Comparison of ENCODE assay signal across 9 cellular contexts in the genomic region with DNA sequence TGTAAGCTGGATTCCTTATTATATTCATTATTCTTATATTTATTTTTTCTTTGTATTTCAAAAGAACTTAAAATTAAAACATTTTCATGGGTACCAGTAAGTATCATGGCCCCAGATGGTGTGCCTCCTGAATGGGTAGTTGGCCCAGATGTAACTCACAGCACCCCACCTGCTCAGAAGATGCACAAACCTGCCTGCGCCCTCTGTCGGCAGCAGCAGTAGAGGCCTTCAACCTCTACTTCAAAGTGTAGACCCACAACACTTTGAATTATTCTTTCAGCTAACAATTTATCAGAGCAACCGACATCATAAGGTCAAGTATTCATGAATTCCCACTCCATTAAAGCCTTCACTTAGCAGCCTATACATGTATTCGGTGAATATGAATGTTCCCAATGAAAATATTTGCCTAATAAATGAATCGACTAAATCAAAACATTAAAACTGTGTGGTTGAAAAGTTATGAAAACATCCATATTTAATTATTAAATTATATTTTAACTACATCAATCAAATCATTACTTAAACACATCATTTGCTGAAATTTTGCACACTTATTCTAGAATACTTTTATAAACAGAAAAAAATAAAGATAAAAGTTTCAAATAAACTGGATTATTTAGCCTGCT. TPM values are rescaled to one million over a fixed set of nuclear protein-coding genes. Genes with fewer than 3 reads are reported as not detected.
DNase-seq lines count a peak whose midpoint lies in the region; ATAC-seq and TF ChIP-seq lines count a peak whose summit lies in the region.
"Had no signal": no experiment of that assay in that cellular context is flagged by ENCODE, and none has a peak within 500 bp of the region (broad histone marks: within the 10 kb centered on the region; RNA-seq: fewer than 3 reads in every experiment).

No MANE protein-coding gene starts in this region.

- peaks cover 6% of the 10 kb centered on the region for H3K27me3 Mint-ChIP-seq in activated T-cell treated with anti-CD3 and anti-CD28 coated beads, Interleukin-2, amount 50 U/mL, for 24 hours

- CTCF ChIA-PET in AG04449 (lab: Yijun Ruan, JAX): interaction anchor here (0.6 to 23.4 kb wide), 45 partner anchors 7 to 874 kb away, joined by 3 to 1031 read pairs (median 9); partner anchors contain the start of genes FCRL6, IGSF9, PIGM and SLAMF9
- CTCF ChIA-PET in Panc1 (lab: Charles Lee): interaction anchor here (0.5 to 1.9 kb wide), 15 partner anchors 8 to 795 kb away, joined by 3 to 18 read pairs (median 4); partner anchors contain the start of gene TAGLN2

- POLR2A ChIA-PET in AG04449 (lab: Yijun Ruan, JAX): no interaction called here
- POLR2A ChIA-PET in Panc1 (lab: Charles Lee): no interaction called here

- H3K4me3 ChIP-seq in AG04449 (ENCODE audit: low read depth, low read length): no peak overlapping the region
- no peak overlapping the region for H3K4me3 ChIP-seq in Panc1 (ENCODE audit: low read depth in 2 of 2, low read length in 2 of 2)
- no peak overlapping the region for H3K4me3 ChIP-seq in ovary
- H3K4me3 ChIP-seq in upper lobe of left lung: no peak overlapping the region

- BruUV-seq in Panc1 (replicated peaks; lab: Mats Ljungman, UMichigan): no TSS peak

- no peak for DNase-seq in AG04449 (ENCODE audit: low read depth, low spot score)
- peak; percentile 69 for DNase-seq in KBM-7
- peak; percentile 28 for DNase-seq in Panc1 (ENCODE audit: low read depth, low spot score)
- DNase-seq in activated T-cell treated with anti-CD3 and anti-CD28 coated beads, Interleukin-2, amount 50 U/mL, for 24 hours: peak; percentile 76
- DNase-seq in fibroblast of peridontal ligament (ENCODE audit: extremely low read depth): peak; percentile 65
- peak in 4 of 5 donors; percentile 33 to 63 (median 40) for DNase-seq in ovary
- peak in 1 of 2 donors; percentile 81 for DNase-seq in upper lobe of left lung

- intact Hi-C loops in Panc1 (cut with micrococcal nuclease; ENCODE audit: unreplicated experiment) (loop anchor here (1.0 to 5.0 kb wide), 3 partner anchors 70 to 224 kb away; partner anchors contain the start of gene DUSP23), ovary (cut with DNase I) (loop anchor here in 2 of 4 donors (10.0 kb wide), 2 partner anchors 62 to 842 kb away; partner anchors contain the start of gene IGSF9 (in 1 of the 2))

- H3K9me3 ChIP-seq in Panc1 (ENCODE audit: control insufficient read depth, insufficient read depth, low read depth, low read length): no peaks in the 10 kb centered on the region
- no peaks in the 10 kb centered on the region for H3K9me3 ChIP-seq in ovary
- H3K9me3 ChIP-seq in upper lobe of left lung: no peaks in the 10 kb centered on the region

- H3K27ac Mint-ChIP-seq in activated T-cell treated with anti-CD3 and anti-CD28 coated beads, Interleukin-2, amount 50 U/mL, for 24 hours: no peak overlapping the region

- no peaks in the 10 kb centered on the region for H3K4me1 Mint-ChIP-seq in activated T-cell treated with anti-CD3 and anti-CD28 coated beads, Interleukin-2, amount 50 U/mL, for 24 hours (ENCODE audit: low read depth)

- TF ChIP-seq POLR2A in ovary (IDR thresholded peaks at IDR 0.05) (no peak), upper lobe of left lung (IDR thresholded peaks at IDR 0.05) (no peak)

- no peak overlapping the region for H3K4me3 Mint-ChIP-seq in activated T-cell treated with anti-CD3 and anti-CD28 coated beads, Interleukin-2, amount 50 U/mL, for 24 hours

- H3K4me1 ChIP-seq in Panc1 (ENCODE audit: control insufficient read depth, insufficient read depth, low read length) (no peaks in the 10 kb centered on the region), ovary (ENCODE audit: insufficient read depth) (no peaks in the 10 kb centered on the region), upper lobe of left lung (no peaks in the 10 kb centered on the region)

- in situ Hi-C loops in KBM-7 (cut with MboI; ENCODE audit: low pct_unique_long_range_greater_than_20kb, low sequenced_read_pairs): loop anchor here (10.0 kb wide), 1 partner anchor 212 kb away; no protein-coding TSS in a partner anchor
- in situ Hi-C loops in Panc1 (cut with HindIII; ENCODE audit: low pct_unique_long_range_greater_than_20kb, low sequenced_read_pairs): no loop called here

- no peaks in the 10 kb centered on the region for H3K36me3 Mint-ChIP-seq in activated T-cell treated with anti-CD3 and anti-CD28 coated beads, Interleukin-2, amount 50 U/mL, for 24 hours (ENCODE audit: low read depth)

- peak; percentile 94 for TF ChIP-seq CTCF in AG04449 (IDR thresholded peaks at IDR 0.05; ENCODE audit: insufficient read depth, low read length, missing control alignments)
- TF ChIP-seq CTCF in Panc1 (IDR thresholded peaks at IDR 0.05): peak; percentile 97
- peak in 2 of 3 donors; percentile 7 to 22 for TF ChIP-seq CTCF in ovary (IDR thresholded peaks at IDR 0.05)
- TF ChIP-seq CTCF in upper lobe of left lung (IDR thresholded peaks at IDR 0.05): peak; percentile 45 to 74 (median 70)

- 22 to 23% (median 23%) methylated on average over 5 of the region's 5 CpGs for WGBS in ovary, 3 donors
- WGBS in upper lobe of left lung, 2 donors: 29 to 38% methylated on average over 5 of the region's 5 CpGs

- H3K36me3 ChIP-seq in Panc1 (ENCODE audit: control insufficient read depth, insufficient read depth, low read length): no peaks in the 10 kb centered on the region
- no peaks in the 10 kb centered on the region for H3K36me3 ChIP-seq in ovary
- H3K36me3 ChIP-seq in upper lobe of left lung: no peaks in the 10 kb centered on the region

- H3K27me3 ChIP-seq in Panc1 (ENCODE audit: control insufficient read depth, insufficient read depth, low read length): peaks cover 2% of the 10 kb centered on the region; the same call in 1 of the 2 replicates
- no peaks in the 10 kb centered on the region for H3K27me3 ChIP-seq in ovary
- no peaks in the 10 kb centered on the region for H3K27me3 ChIP-seq in upper lobe of left lung

- no peak overlapping the region for H3K27ac ChIP-seq in Panc1 (ENCODE audit: low read length)
- no peak overlapping the region for H3K27ac ChIP-seq in ovary
- H3K27ac ChIP-seq in upper lobe of left lung: no peak overlapping the region

- ATAC-seq in GM18858 (IDR thresholded peaks at IDR 0.05; ENCODE audit: unreplicated experiment) (peak; percentile 53), Panc1 (peak; percentile 95), upper lobe of left lung (ENCODE audit: low FRiP score in 2 of 2) (peak in 1 of 2 donors; percentile 85)

- no peak for TF ChIP-seq EP300 in ovary (IDR thresholded peaks at IDR 0.05)
- TF ChIP-seq EP300 in upper lobe of left lung (IDR thresholded peaks at IDR 0.05): no peak

- no peaks in the 10 kb centered on the region for H3K9me3 Mint-ChIP-seq in activated T-cell treated with anti-CD3 and anti-CD28 coated beads, Interleukin-2, amount 50 U/mL, for 24 hours

RNA-seq across cellular contexts. Expression of gene PIGM, which starts 25.4 kb away (rescaled TPM):
- 4.4 TPM for total RNA-seq in Panc1 (2021; ENCODE audit: unreplicated experiment)
- 2.5 TPM for polyA plus RNA-seq in Panc1 (2012; ENCODE audit: insufficient read length)
- 1 to 10 TPM; 3.8 to 7.4 (median 5.9) TPM for total RNA-seq in ovary
- polyA plus RNA-seq in ovary: 1 to 10 TPM; 2.7 to 7.1 TPM
- total RNA-seq in upper lobe of left lung: 1 to 10 TPM; 2.8 to 6.5 (median 6.0) TPM

RNA-seq across cellular contexts. Expression of gene SLAMF9, which starts 52.4 kb away (rescaled TPM):
- total RNA-seq in Panc1 (2021; ENCODE audit: unreplicated experiment): not detected
- not detected for polyA plus RNA-seq in Panc1 (2012; ENCODE audit: insufficient read length)
- not detected for total RNA-seq in ovary
- not detected for polyA plus RNA-seq in ovary
- total RNA-seq in upper lobe of left lung: under 1 TPM in 1 of 6 donors, not detected in 5; 0.34 TPM
- total RNA-seq: temporal lobe had no signal

Comparison
In these comparisons a context has a peak if more than half of its experiments do, and no peak if none do; other contexts are left out.
1. CTCF ChIP-seq: peak in every context shown above with its lines; median percentile 97 in Panc1; 94 in AG04449; 70 in upper lobe of left lung; 14 in ovary.